14 cellular contexts compared by ENCODE assay signal in the genomic region with DNA sequence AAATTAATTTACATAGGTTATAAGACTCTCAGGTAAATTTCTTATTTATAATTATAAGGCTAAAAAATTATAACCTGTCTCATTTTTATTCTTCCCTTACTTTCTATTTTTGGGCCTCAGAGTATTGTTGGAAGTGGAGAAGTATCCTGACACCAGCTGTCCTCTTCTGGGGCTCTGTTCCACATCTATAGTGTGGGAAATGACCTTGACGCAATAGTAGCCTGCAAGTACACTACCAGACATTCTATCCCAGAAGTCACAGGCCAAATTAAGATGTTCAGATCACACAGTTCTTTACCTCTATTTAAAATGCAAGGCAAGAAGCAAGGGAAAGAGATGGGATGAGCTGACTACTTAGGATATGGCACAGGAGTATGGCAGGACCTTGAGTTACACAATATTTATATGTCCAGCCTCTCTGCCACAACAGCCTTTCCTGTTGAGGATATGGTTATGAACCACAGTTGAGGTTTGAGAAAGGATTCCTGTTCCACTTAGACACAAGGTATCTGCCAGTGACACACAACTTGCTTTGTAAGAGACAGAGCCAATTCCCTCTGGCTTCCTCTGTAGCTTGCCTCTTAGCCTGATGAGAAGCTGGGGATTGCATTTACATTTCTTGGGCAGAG. TPM values are rescaled to one million over a fixed set of nuclear protein-coding genes. Genes with fewer than 3 reads are reported as not detected.
DNase-seq lines count a peak whose midpoint lies in the region; ATAC-seq lines count a peak whose summit lies in the region.
"Had no signal": no experiment of that assay in that cellular context is flagged by ENCODE, and none has a peak within 500 bp of the region (broad histone marks: within the 10 kb centered on the region; RNA-seq: fewer than 3 reads in every experiment).

No MANE protein-coding gene starts in this region.

- peak; percentile 26 for DNase-seq in SIG-M5 treated with dmso at 0.1 percent for 504 hours (lab: John Stamatoyannopoulos, UW; ENCODE audit: unreplicated experiment)
- DNase-seq in SIG-M5 (lab: John Stamatoyannopoulos, UW): no peak
- peak; percentile 61 for DNase-seq in SHP77 treated with DMSO at 0.1 percent for 48 hours (lab: John Stamatoyannopoulos, UW)
- no peak for DNase-seq in Right ventricle myocardium superior
- DNase-seq in substantia nigra (lab: John Stamatoyannopoulos, UW): no peak
- no peak for DNase-seq in sciatic nerve (ENCODE audit: low spot score)
- no peak for DNase-seq in DMS53 (lab: John Stamatoyannopoulos, UW)
- DNase-seq: activated CD8-positive, alpha-beta memory T cell treated with anti-CD3 and anti-CD28 coated beads, Interleukin-2, amount 10 ng/mL, durations not matched to agents 7 days and 5 days; NCI-H187; NCI-H774; stimulated activated CD4-positive, alpha-beta T cell treated with anti-CD3 and anti-CD28 coated beads, Interleukin-15, amount 100 ng/mL, for 24 hours had no signal

- ATAC-seq in Right ventricle myocardium superior (ENCODE audit: poor library complexity): peak; percentile 76
- no peak for ATAC-seq in sciatic nerve
- no peak for ATAC-seq in HG02678 (IDR thresholded peaks at IDR 0.05; ENCODE audit: unreplicated experiment)
- ATAC-seq: activated CD8-positive, alpha-beta memory T cell treated with anti-CD3 and anti-CD28 coated beads, Interleukin-2, amount 10 ng/mL, durations not matched to agents 7 days and 5 days; SK-N-SH treated with all-trans-retinoic acid at 6 μM for 48 hours had no signal

- peak overlapping the region; percentile 14 for H3K27ac ChIP-seq in substantia nigra (ENCODE audit: low read depth, low read length, poor library complexity, severe bottlenecking)
- H3K27ac ChIP-seq: tibial nerve had no signal

- intact Hi-C loops in Right ventricle myocardium superior (cut with DNase I): loop anchor here (5.0 kb wide), 1 partner anchor 162 kb away; no protein-coding TSS in a partner anchor
- intact Hi-C loops in sciatic nerve (cut with DNase I): no loop called here

RNA-seq across cellular contexts. Expression of gene SCHIP1, which starts 9.0 kb away (rescaled TPM):
- total RNA-seq in Right ventricle myocardium superior (56.2 TPM), sciatic nerve (29.7 TPM)

Comparison
In these comparisons a context has a peak if more than half of its experiments do, and no peak if none do; other contexts are left out.
1. DNase-seq: peak in SIG-M5 treated with dmso at 0.1 percent for 504 hours (single experiment) and SHP77 treated with DMSO at 0.1 percent for 48 hours (single experiment); none in SIG-M5 (single experiment), Right ventricle myocardium superior (single experiment), substantia nigra (0 of 49), sciatic nerve (single experiment) and DMS53 (single experiment).